15 cellular contexts compared by ENCODE assay signal in the genomic region with DNA sequence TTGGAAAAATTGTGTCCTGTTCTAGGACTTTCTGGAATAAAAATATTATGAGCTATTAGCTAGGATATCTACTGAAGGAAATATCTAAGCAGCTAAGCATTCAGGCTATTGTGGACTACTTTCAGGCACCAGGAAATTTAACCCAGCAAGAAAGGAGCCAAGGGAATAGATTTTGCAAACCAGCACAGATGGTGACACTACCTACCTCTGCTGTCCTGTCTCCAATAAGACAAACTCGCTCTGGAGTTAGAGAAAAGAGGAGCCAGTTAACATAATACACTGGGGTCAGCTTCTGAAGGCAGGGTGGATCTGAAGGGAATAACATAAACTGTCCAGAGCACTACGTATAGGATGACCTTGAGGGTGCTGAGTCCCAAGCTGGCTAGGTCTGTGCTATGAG.
A peak's percentile ranks its signal among the peaks of the same experiment; 100 is the strongest.
DNase-seq lines count a peak whose midpoint lies in the region; ATAC-seq and TF ChIP-seq lines count a peak whose summit lies in the region.
"Had no signal": no experiment of that assay in that cellular context is flagged by ENCODE, and none has a peak within 500 bp of the region (broad histone marks: within the 10 kb centered on the region; RNA-seq: fewer than 3 reads in every experiment).

No MANE protein-coding gene starts in this region.

- H3K9me3 ChIP-seq in lower lobe of right lung, result no peaks in the 10 kb centered on the region
- H3K9me3 ChIP-seq: pancreas, SJSA1, testis had no signal

- no peaks in the 10 kb centered on the region for H3K36me3 Mint-ChIP-seq in T-cell

- in situ Hi-C loops in G401 (cut with HindIII; ENCODE audit: low sequenced_read_pairs), result no loop called here

- no peaks in the 10 kb centered on the region for H3K27me3 ChIP-seq in lower lobe of right lung (ENCODE audit: low read depth)
- H3K27me3 ChIP-seq: pancreas, SJSA1, testis had no signal

- DNase-seq in AG10803 (ENCODE audit: low read depth), result peak; percentile 49
- peak; percentile 15 for DNase-seq in G401 (ENCODE audit: low spot score)
- no peak for DNase-seq in T-cell
- DNase-seq in fibroblast of peridontal ligament (ENCODE audit: extremely low read depth), result peak; percentile 72
- DNase-seq in HK-2 (ENCODE audit: unreplicated experiment), result no peak
- no peak for DNase-seq in NCI-H1694 treated with DMSO at 0.1 percent for 48 hours (lab: John Stamatoyannopoulos, UW)
- DNase-seq in lower lobe of right lung, result no peak
- DNase-seq: DMS79 treated with DMSO at 0.1 percent for 48 hours, KG1, left colon, NCI-H226, pancreas, testis had no signal

- no peak overlapping the region for H3K27ac ChIP-seq in lower lobe of right lung
- H3K27ac ChIP-seq: pancreas, SJSA1, testis had no signal

- peaks cover 24% of the 10 kb centered on the region for H3K4me1 ChIP-seq in lower lobe of right lung
- H3K4me1 ChIP-seq: pancreas, testis had no signal

- peaks cover 66 to 79% (median 72%) of the 10 kb centered on the region in 3 donors for H3K4me1 Mint-ChIP-seq in T-cell

- no peaks in the 10 kb centered on the region for H3K27me3 Mint-ChIP-seq in T-cell

- no peaks in the 10 kb centered on the region for H3K36me3 ChIP-seq in lower lobe of right lung
- H3K36me3 ChIP-seq: pancreas, SJSA1 had no signal

- intact Hi-C loops in lower lobe of right lung (cut with DNase I), result no loop called here

- H3K4me3 Mint-ChIP-seq in T-cell, result peak overlapping the region in 1 of 3 donors; percentile 72

- TF ChIP-seq CTCF in AG10803 (conservative IDR thresholded peaks at IDR 0.05; ENCODE audit: low read length) (peak; percentile 61), lower lobe of right lung (IDR thresholded peaks at IDR 0.05) (no peak)

- H3K9me3 Mint-ChIP-seq in T-cell, result no peaks in the 10 kb centered on the region

- CTCF ChIA-PET in T-cell (lab: Charles Lee), result interaction anchor here (1.3 to 6.6 kb wide), 5 partner anchors 9 to 37 kb away, joined by 3 to 48 read pairs (median 5); no protein-coding TSS in a partner anchor

- H3K4me3 ChIP-seq in AG10803 (ENCODE audit: low read length) (no peak overlapping the region), lower lobe of right lung (no peak overlapping the region)
- H3K4me3 ChIP-seq: pancreas, SJSA1, testis had no signal

- ATAC-seq in T-cell (replicated peaks in 1 of 4) (no peak), HG03175 (IDR thresholded peaks at IDR 0.05; ENCODE audit: unreplicated experiment) (no peak), lower lobe of right lung (no peak)
- ATAC-seq: left colon, pancreas had no signal

- POLR2A ChIA-PET in T-cell (lab: Charles Lee), result interaction anchor here in 1 of 2 donors (0.6 kb wide), 1 partner anchor 11 kb away, joined by 3 read pairs; no protein-coding TSS in a partner anchor

- peak overlapping the region; percentile 99 for H3K27ac Mint-ChIP-seq in T-cell

Comparison
In these comparisons a context has a peak if more than half of its experiments do, and no peak if none do; other contexts are left out.
1. DNase-seq: peak in AG10803 (single experiment), G401 (single experiment) and fibroblast of peridontal ligament (single experiment); none in T-cell (0 of 34), HK-2 (single experiment), NCI-H1694 treated with DMSO at 0.1 percent for 48 hours (single experiment) and lower lobe of right lung (single experiment).